ENCODE assay signal across 2 cellular contexts in the genomic region with DNA sequence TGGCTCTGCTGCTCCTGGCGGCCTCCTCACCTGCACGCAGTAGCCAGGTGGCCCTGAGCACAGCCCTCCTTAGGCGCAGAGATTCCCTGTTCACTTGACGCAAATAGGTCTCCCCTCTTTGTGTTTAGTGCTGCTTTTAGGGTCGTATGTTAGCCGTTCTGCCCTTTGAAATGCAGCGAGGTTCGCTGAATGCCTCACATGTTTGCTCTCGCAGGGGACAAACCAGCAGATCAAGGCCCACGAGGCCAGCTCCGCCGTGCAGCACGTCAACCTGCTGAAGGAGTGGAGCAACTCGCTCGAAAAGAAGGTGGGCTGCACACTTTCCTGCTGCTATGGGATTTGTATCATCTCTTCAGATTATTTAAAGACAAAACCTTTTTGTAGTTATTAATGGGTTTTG.
TF ChIP-seq lines count a peak whose summit lies in the region.

No MANE protein-coding gene starts in this region.

TF ChIP-seq in GM23338, 12 proteins besides CTCF, POLR2A, EP300 and RAD21 (continues in another document):
- TF ChIP-seq POLR2AphosphoS5 (IDR thresholded peaks at IDR 0.05; ENCODE audit: low read depth) (no peak), ZNF114 (CRISPR knock-in tag; IDR thresholded peaks at IDR 0.05) (no peak), ETS1 (IDR thresholded peaks at IDR 0.05) (no peak), ZNF331 (CRISPR knock-in tag; IDR thresholded peaks at IDR 0.05; ENCODE audit: low read depth) (no peak), EZH2phosphoT487 (IDR thresholded peaks at IDR 0.05; ENCODE audit: unreplicated experiment) (no peak), REST (IDR thresholded peaks at IDR 0.05; ENCODE audit: unreplicated experiment) (no peak), NANOG (IDR thresholded peaks at IDR 0.05; ENCODE audit: borderline replicate concordance) (no peak), STAT1 (IDR thresholded peaks at IDR 0.05; ENCODE audit: unreplicated experiment) (no peak), ZNF462 (CRISPR knock-in tag; IDR thresholded peaks at IDR 0.05) (no peak), CREB1 (CRISPR knock-in tag; IDR thresholded peaks at IDR 0.05; ENCODE audit: low read depth) (no peak)

TF ChIP-seq in H1, 55 proteins besides CTCF, POLR2A, EP300 and RAD21:
- TF ChIP-seq RBBP5 (IDR thresholded peaks at IDR 0.05; ENCODE audit: borderline replicate concordance, low read depth, low read length) (no peak), KDM4A (IDR thresholded peaks at IDR 0.05; ENCODE audit: low read depth, low read length, severe bottlenecking) (no peak), BCL11A (IDR thresholded peaks at IDR 0.05; ENCODE audit: low read depth in 2 of 2, low read length in 2 of 2) (no peak), E2F6 (IDR thresholded peaks at IDR 0.05) (no peak), KDM1A (IDR thresholded peaks at IDR 0.05; ENCODE audit: borderline replicate concordance, low read length) (no peak), TCF12 (IDR thresholded peaks at IDR 0.05; ENCODE audit: low read depth, low read length) (no peak), JUN (IDR thresholded peaks at IDR 0.05; ENCODE audit: low read depth, low read length) (no peak), SP2 (IDR thresholded peaks at IDR 0.05; ENCODE audit: low read length) (no peak), CBX8 (IDR thresholded peaks at IDR 0.05; ENCODE audit: borderline replicate concordance, low read depth, low read length) (no peak)
